In genomic region chr17:60677308-60678117, GRCh38 we compare ENCODE assay signal across 8 cellular contexts. TPM values are rescaled to one million over a fixed set of nuclear protein-coding genes. Genes with fewer than 3 reads are reported as not detected.
DNase-seq lines count a peak whose midpoint lies in the region; ATAC-seq, FAIRE-seq and TF ChIP-seq lines count a peak whose summit lies in the region.

Gene BCAS3 (plus strand): TSS chr17:60677851.

- ATAC-seq in HG03196 (IDR thresholded peaks at IDR 0.05; ENCODE audit: unreplicated experiment) = peak; percentile 98
- peak; percentile 95 for ATAC-seq in activated B cell treated with CpG ODN at 0.5 μM for 24 hours (ENCODE audit: low read depth)
- peak; percentile 96 for ATAC-seq in central memory CD8-positive, alpha-beta T cell (replicated peaks; ENCODE audit: extremely low read depth, poor library complexity, severe bottlenecking)

- peaks cover 18% of the 10 kb centered on the region for H3K36me3 Mint-ChIP-seq in activated B cell treated with CpG ODN at 0.5 μM for 24 hours (ENCODE audit: low read depth)
- peaks cover 17% of the 10 kb centered on the region for H3K36me3 Mint-ChIP-seq in central memory CD8-positive, alpha-beta T cell (ENCODE audit: insufficient read depth)

- TF ChIP-seq POLR2A in GM18951 (IDR thresholded peaks at IDR 0.05; ENCODE audit: extremely low read depth, insufficient read depth, insufficient read length) = peak; percentile 79

- H3K4me3 Mint-ChIP-seq in activated B cell treated with CpG ODN at 0.5 μM for 24 hours = peak within 1 kb of the TSS; percentile 99
- H3K4me3 Mint-ChIP-seq in central memory CD8-positive, alpha-beta T cell = peak within 1 kb of the TSS; percentile 95

- POLR2A ChIA-PET in activated B cell treated with CpG ODN at 0.5 μM for 24 hours (lab: Charles Lee) = interaction anchor here (0.5 to 1.4 kb wide), 12 partner anchors 10 to 1186 kb away, joined by 3 to 17 read pairs (median 3); partner anchors contain the start of genes APPBP2, BRIP1, CLTC and PPM1D

- H3K4me1 Mint-ChIP-seq in activated B cell treated with CpG ODN at 0.5 μM for 24 hours = peaks cover 23% of the 10 kb centered on the region
- peaks cover 28% of the 10 kb centered on the region for H3K4me1 Mint-ChIP-seq in central memory CD8-positive, alpha-beta T cell

- H3K9me3 Mint-ChIP-seq in activated B cell treated with CpG ODN at 0.5 μM for 24 hours = peaks cover 2% of the 10 kb centered on the region
- H3K9me3 Mint-ChIP-seq in central memory CD8-positive, alpha-beta T cell = peaks cover 4% of the 10 kb centered on the region

- peak within 1 kb of the TSS; percentile 94 for H3K27ac Mint-ChIP-seq in activated B cell treated with CpG ODN at 0.5 μM for 24 hours
- peak within 1 kb of the TSS; percentile 89 for H3K27ac Mint-ChIP-seq in central memory CD8-positive, alpha-beta T cell (ENCODE audit: low read depth)

- intact Hi-C loops in activated B cell treated with CpG ODN at 0.5 μM for 24 hours (cut with micrococcal nuclease) = loop anchor here (1.0 to 5.0 kb wide), 6 partner anchors 25 to 1571 kb away; partner anchors contain the start of genes BRIP1, PPM1D and TRIM37

- no peak for TF ChIP-seq CTCF in activated B cell treated with CpG ODN at 0.5 μM for 24 hours (IDR thresholded peaks at IDR 0.05)

- in situ Hi-C loops in GM18951 (cut with MboI; ENCODE audit: low sequenced_read_pairs, unreplicated experiment) = no loop called here

- CTCF ChIA-PET in activated B cell treated with CpG ODN at 0.5 μM for 24 hours (lab: Charles Lee) = no interaction called here

- peak; percentile 100 for DNase-seq in AG08395 (ENCODE audit: low spot score)
- DNase-seq in NCI-H345 (lab: John Stamatoyannopoulos, UW) = peak; percentile 98
- peak; percentile 84 for DNase-seq in activated B cell treated with CpG ODN at 0.5 μM for 24 hours
- peak; percentile 88 to 95 for DNase-seq in central memory CD8-positive, alpha-beta T cell (ENCODE audit: low spot score in 2 of 2)
- peak; percentile 89 for DNase-seq in stimulated activated CD4-positive, alpha-beta T cell treated with anti-CD3 and anti-CD28 coated beads, Interleukin-12 subunit alpha, Interleukin-12 subunit beta, amount 100 ng/mL, for 4 hours

- FAIRE-seq in islet of Langerhans (lab: Jason Lieb, UNC) = peak; percentile 94

- H3K27me3 Mint-ChIP-seq in activated B cell treated with CpG ODN at 0.5 μM for 24 hours = no peaks in the 10 kb centered on the region
- H3K27me3 Mint-ChIP-seq in central memory CD8-positive, alpha-beta T cell = no peaks in the 10 kb centered on the region

RNA-seq across cellular contexts. Expression of gene BCAS3, which starts in this region (rescaled TPM):
- 25.8 and 37.5 TPM in 2 replicates for total RNA-seq in activated B cell treated with CpG ODN at 0.5 μM for 24 hours

Comparison
In these comparisons a context has a peak if more than half of its experiments do, and no peak if none do; other contexts are left out.
1. Peak in every context shown above with its lines: DNase-seq and ATAC-seq.